Comparison of ENCODE assay signal across 1 cellular context in the genomic region with DNA sequence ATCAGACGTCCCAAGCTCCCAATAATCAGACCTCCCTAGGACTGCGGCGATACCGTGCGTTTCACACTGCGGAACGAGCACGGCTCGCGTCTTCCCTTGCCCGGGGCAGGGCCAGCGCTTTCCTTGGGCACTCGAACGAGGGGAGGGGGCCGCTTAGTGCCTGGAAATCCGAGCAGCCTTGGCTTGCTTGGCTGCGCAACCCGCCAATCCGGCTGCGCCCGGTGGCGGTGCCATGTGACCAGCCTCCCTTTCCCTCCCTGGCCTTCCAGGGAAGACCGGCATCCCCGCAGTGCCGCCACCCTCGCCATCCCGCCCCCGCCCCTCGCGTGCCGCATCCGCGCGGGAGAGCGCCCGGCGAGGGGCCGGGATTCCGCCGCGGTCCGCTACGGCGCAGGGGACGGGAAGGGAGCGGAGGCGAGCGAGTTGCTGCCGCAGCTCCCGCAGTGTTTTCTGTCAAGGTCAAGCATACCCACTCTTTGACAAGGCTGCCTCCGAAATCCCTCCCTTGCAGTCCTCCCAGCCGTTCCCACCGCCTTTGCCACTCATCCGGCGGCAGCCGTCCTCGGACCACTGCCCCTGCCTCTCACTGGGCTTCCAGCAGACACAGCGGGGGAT.
TF ChIP-seq lines count a peak whose summit lies in the region.

No MANE protein-coding gene starts in this region.

TF ChIP-seq in HEK293, 187 proteins besides CTCF, POLR2A, EP300 and RAD21 (continued from another document and continues in another):
- 0 out of 2 replicates have a peak, but pooled peaks have one; percentile 15 for TF ChIP-seq ZSCAN5A (tag by site-specific recombination; IDR thresholded peaks at IDR 0.05)
- TF ChIP-seq ZSCAN30 (tag by site-specific recombination; IDR thresholded peaks at IDR 0.05): peak; percentile 86
- TF ChIP-seq, protein P1, sequence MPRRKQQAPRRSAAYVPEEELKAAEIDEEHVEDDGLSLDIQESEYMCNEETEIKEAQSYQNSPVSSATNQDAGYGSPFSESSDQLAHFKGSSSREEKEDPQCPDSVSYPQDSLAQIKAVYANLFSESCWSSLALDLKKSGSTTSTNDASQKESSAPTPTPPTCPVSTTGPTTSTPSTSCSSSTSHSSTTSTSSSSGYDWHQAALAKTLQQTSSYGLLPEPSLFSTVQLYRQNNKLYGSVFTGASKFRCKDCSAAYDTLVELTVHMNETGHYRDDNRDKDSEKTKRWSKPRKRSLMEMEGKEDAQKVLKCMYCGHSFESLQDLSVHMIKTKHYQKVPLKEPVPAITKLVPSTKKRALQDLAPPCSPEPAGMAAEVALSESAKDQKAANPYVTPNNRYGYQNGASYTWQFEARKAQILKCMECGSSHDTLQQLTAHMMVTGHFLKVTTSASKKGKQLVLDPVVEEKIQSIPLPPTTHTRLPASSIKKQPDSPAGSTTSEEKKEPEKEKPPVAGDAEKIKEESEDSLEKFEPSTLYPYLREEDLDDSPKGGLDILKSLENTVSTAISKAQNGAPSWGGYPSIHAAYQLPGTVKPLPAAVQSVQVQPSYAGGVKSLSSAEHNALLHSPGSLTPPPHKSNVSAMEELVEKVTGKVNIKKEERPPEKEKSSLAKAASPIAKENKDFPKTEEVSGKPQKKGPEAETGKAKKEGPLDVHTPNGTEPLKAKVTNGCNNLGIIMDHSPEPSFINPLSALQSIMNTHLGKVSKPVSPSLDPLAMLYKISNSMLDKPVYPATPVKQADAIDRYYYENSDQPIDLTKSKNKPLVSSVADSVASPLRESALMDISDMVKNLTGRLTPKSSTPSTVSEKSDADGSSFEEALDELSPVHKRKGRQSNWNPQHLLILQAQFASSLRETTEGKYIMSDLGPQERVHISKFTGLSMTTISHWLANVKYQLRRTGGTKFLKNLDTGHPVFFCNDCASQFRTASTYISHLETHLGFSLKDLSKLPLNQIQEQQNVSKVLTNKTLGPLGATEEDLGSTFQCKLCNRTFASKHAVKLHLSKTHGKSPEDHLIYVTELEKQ (tag by site-specific recombination; IDR thresholded peaks at IDR 0.05; ENCODE audit: borderline replicate concordance): no peak
- TF ChIP-seq SCRT1 (tag by site-specific recombination; IDR thresholded peaks at IDR 0.05; ENCODE audit: borderline replicate concordance): no peak
- TF ChIP-seq ZNF112 (tag by site-specific recombination; IDR thresholded peaks at IDR 0.05): no peak
- TF ChIP-seq ZNF146 (tag by site-specific recombination; IDR thresholded peaks at IDR 0.05): no peak
- no peak for TF ChIP-seq ZNF843 (tag by site-specific recombination; IDR thresholded peaks at IDR 0.05)
- no peak for TF ChIP-seq ZNF423 (tag by site-specific recombination; IDR thresholded peaks at IDR 0.05)
- peak; percentile 68; the same call in 1 of the 2 replicates for TF ChIP-seq ZNF10 (tag by site-specific recombination; IDR thresholded peaks at IDR 0.05)
- TF ChIP-seq ZNF221 (tag by site-specific recombination; IDR thresholded peaks at IDR 0.05; ENCODE audit: borderline replicate concordance): no peak
- TF ChIP-seq REPIN1 (tag by site-specific recombination; IDR thresholded peaks at IDR 0.05; ENCODE audit: low read depth): no peak
- TF ChIP-seq ZBTB6 (tag by site-specific recombination; IDR thresholded peaks at IDR 0.05): no peak
- TF ChIP-seq ATF2 (tag by site-specific recombination; IDR thresholded peaks at IDR 0.05; ENCODE audit: low read depth): no peak
- TF ChIP-seq KLF1 (tag by site-specific recombination; IDR thresholded peaks at IDR 0.05): peak; percentile 82
- no peak for TF ChIP-seq ZNF514 (tag by site-specific recombination; IDR thresholded peaks at IDR 0.05)
- peak; percentile 68; the same call in 1 of the 2 replicates for TF ChIP-seq ZNF610 (tag by site-specific recombination; IDR thresholded peaks at IDR 0.05; ENCODE audit: borderline replicate concordance)
- TF ChIP-seq ZNF544 (tag by site-specific recombination; IDR thresholded peaks at IDR 0.05): no peak
- TF ChIP-seq ZNF670 (tag by site-specific recombination; IDR thresholded peaks at IDR 0.05; ENCODE audit: low read depth): no peak
- no peak for TF ChIP-seq ZNF585B (tag by site-specific recombination; IDR thresholded peaks at IDR 0.05)
- peak; percentile 57; the same call in 1 of the 2 replicates for TF ChIP-seq KLF10 (tag by site-specific recombination; IDR thresholded peaks at IDR 0.05)
- TF ChIP-seq ZNF660 (tag by site-specific recombination; IDR thresholded peaks at IDR 0.05): peak; percentile 75; the same call in 1 of the 2 replicates
- no peak for TF ChIP-seq GLI2 (tag by site-specific recombination; IDR thresholded peaks at IDR 0.05; ENCODE audit: borderline replicate concordance, low read depth)
- TF ChIP-seq ZBTB17 (tag by site-specific recombination; IDR thresholded peaks at IDR 0.05): peak; percentile 88
- TF ChIP-seq, protein P2, sequence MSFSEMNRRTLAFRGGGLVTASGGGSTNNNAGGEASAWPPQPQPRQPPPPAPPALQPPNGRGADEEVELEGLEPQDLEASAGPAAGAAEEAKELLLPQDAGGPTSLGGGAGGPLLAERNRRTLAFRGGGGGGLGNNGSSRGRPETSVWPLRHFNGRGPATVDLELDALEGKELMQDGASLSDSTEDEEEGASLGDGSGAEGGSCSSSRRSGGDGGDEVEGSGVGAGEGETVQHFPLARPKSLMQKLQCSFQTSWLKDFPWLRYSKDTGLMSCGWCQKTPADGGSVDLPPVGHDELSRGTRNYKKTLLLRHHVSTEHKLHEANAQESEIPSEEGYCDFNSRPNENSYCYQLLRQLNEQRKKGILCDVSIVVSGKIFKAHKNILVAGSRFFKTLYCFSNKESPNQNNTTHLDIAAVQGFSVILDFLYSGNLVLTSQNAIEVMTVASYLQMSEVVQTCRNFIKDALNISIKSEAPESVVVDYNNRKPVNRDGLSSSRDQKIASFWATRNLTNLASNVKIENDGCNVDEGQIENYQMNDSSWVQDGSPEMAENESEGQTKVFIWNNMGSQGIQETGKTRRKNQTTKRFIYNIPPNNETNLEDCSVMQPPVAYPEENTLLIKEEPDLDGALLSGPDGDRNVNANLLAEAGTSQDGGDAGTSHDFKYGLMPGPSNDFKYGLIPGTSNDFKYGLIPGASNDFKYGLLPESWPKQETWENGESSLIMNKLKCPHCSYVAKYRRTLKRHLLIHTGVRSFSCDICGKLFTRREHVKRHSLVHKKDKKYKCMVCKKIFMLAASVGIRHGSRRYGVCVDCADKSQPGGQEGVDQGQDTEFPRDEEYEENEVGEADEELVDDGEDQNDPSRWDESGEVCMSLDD (tag by site-specific recombination; IDR thresholded peaks at IDR 0.05): no peak
- TF ChIP-seq, protein P3, sequence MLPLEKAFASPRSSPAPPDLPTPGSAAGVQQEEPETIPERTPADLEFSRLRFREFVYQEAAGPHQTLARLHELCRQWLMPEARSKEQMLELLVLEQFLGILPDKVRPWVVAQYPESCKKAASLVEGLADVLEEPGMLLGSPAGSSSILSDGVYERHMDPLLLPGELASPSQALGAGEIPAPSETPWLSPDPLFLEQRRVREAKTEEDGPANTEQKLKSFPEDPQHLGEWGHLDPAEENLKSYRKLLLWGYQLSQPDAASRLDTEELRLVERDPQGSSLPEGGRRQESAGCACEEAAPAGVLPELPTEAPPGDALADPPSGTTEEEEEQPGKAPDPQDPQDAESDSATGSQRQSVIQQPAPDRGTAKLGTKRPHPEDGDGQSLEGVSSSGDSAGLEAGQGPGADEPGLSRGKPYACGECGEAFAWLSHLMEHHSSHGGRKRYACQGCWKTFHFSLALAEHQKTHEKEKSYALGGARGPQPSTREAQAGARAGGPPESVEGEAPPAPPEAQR (tag by site-specific recombination; IDR thresholded peaks at IDR 0.05): no peak
- peak; percentile 87 for TF ChIP-seq ZNF341 (tag by site-specific recombination; IDR thresholded peaks at IDR 0.05; ENCODE audit: low read depth)
- no peak for TF ChIP-seq ZNF354C (tag by site-specific recombination; IDR thresholded peaks at IDR 0.05; ENCODE audit: borderline replicate concordance, low read depth)
- peak; percentile 36; the same call in 1 of the 2 replicates for TF ChIP-seq KLF17 (tag by site-specific recombination; IDR thresholded peaks at IDR 0.05)
- TF ChIP-seq ZNF629 (tag by site-specific recombination; IDR thresholded peaks at IDR 0.05): 0 out of 2 replicates have a peak, but pooled peaks have one; percentile 45
- TF ChIP-seq ZNF311 (tag by site-specific recombination; IDR thresholded peaks at IDR 0.05; ENCODE audit: borderline replicate concordance): no peak
- TF ChIP-seq RBAK (tag by site-specific recombination; IDR thresholded peaks at IDR 0.05): no peak
- TF ChIP-seq ZNF121 (tag by site-specific recombination; IDR thresholded peaks at IDR 0.05): peak; percentile 34; the same call in 1 of the 2 replicates
- TF ChIP-seq, protein P4, sequence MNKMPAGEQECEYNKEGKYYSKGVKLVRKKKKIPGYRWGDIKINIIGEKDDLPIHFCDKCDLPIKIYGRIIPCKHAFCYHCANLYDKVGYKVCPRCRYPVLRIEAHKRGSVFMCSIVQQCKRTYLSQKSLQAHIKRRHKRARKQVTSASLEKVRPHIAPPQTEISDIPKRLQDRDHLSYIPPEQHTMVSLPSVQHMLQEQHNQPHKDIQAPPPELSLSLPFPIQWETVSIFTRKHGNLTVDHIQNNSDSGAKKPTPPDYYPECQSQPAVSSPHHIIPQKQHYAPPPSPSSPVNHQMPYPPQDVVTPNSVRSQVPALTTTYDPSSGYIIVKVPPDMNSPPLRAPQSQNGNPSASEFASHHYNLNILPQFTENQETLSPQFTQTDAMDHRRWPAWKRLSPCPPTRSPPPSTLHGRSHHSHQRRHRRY (tag by site-specific recombination; IDR thresholded peaks at IDR 0.05): no peak
- peak; percentile 78 for TF ChIP-seq SP7 (tag by site-specific recombination; IDR thresholded peaks at IDR 0.05)
- peak; percentile 93 for TF ChIP-seq ZNF600 (tag by site-specific recombination; IDR thresholded peaks at IDR 0.05)
- TF ChIP-seq ZFP37 (tag by site-specific recombination; IDR thresholded peaks at IDR 0.05): no peak
- TF ChIP-seq ZNF19 (tag by site-specific recombination; IDR thresholded peaks at IDR 0.05; ENCODE audit: low read depth): no peak
- TF ChIP-seq KLF7 (tag by site-specific recombination; IDR thresholded peaks at IDR 0.05; ENCODE audit: borderline replicate concordance): no peak
- TF ChIP-seq ZNF473 (tag by site-specific recombination; IDR thresholded peaks at IDR 0.05): no peak
- TF ChIP-seq, protein P5, sequence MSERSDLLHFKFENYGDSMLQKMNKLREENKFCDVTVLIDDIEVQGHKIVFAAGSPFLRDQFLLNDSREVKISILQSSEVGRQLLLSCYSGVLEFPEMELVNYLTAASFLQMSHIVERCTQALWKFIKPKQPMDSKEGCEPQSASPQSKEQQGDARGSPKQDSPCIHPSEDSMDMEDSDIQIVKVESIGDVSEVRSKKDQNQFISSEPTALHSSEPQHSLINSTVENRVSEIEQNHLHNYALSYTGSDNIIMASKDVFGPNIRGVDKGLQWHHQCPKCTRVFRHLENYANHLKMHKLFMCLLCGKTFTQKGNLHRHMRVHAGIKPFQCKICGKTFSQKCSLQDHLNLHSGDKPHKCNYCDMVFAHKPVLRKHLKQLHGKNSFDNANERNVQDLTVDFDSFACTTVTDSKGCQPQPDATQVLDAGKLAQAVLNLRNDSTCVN (tag by site-specific recombination; optimal IDR thresholded peaks at IDR 0.05): peak; percentile 95
- TF ChIP-seq ZNF837 (tag by site-specific recombination; IDR thresholded peaks at IDR 0.05): no peak
- TF ChIP-seq ZFP41 (tag by site-specific recombination; IDR thresholded peaks at IDR 0.05; ENCODE audit: borderline replicate concordance): no peak
